In the genomic region with DNA sequence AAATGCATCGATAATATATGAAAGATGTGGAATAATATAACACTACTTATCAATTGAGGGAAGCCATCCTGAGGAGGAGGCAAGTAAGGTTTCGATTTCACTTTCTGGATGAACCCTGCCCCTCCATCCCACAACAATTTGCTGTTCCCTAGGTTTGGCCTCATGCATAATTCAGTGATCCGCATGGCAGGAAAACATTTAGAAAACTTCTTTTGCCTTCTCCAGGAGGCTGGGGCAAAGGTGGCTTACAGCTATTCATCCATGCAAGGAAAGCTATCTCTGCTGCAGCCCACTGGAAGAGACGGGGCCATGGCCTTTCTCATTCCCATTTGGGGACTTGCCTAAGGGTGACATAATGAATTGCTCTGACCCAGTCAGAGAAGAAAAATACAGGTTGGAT, we compare ENCODE assay signal across 16 cellular contexts.
DNase-seq lines count a peak whose midpoint lies in the region; TF ChIP-seq lines count a peak whose summit lies in the region.
"Had no signal": no experiment of that assay in that cellular context is flagged by ENCODE, and none has a peak within 500 bp of the region (broad histone marks: within the 10 kb centered on the region; RNA-seq: fewer than 3 reads in every experiment).

No MANE protein-coding gene starts in this region.

- peak overlapping the region; percentile 9 for H4K8ac ChIP-seq in trophoblast cell (ENCODE audit: low read depth, low read length)

- H3K4me3 ChIP-seq in trophoblast cell (ENCODE audit: low read depth, low read length): no peak overlapping the region
- H3K4me3 ChIP-seq: GM23248, HAP-1 had no signal

- peaks cover 0 to 2% of the 10 kb centered on the region in 2 experiments for H3K4me1 ChIP-seq in trophoblast cell (ENCODE audit: control insufficient read depth in 1 of 2, insufficient read depth in 2 of 2, low read length in 2 of 2)
- H3K4me1 ChIP-seq: Caco-2, HAP-1 had no signal

- no peak overlapping the region for H3K18ac ChIP-seq in trophoblast cell (ENCODE audit: low read length)

- H2BK120ac ChIP-seq in trophoblast cell (ENCODE audit: insufficient read depth, low read length, poor library complexity): no peak overlapping the region

- no peak overlapping the region for H2BK12ac ChIP-seq in trophoblast cell (ENCODE audit: low read length)

- H3K79me2 ChIP-seq in trophoblast cell (ENCODE audit: control insufficient read depth, insufficient read depth, low read length, poor library complexity): no peaks in the 10 kb centered on the region

- no peak overlapping the region for H3K14ac ChIP-seq in trophoblast cell (ENCODE audit: low read length)

- no peak overlapping the region for H3K4me2 ChIP-seq in trophoblast cell (ENCODE audit: low read length)

- no peak overlapping the region for H4K91ac ChIP-seq in trophoblast cell (ENCODE audit: low read depth, low read length)

- no peak overlapping the region for H4K12ac ChIP-seq in trophoblast cell (ENCODE audit: low read depth, low read length)

- H3K4ac ChIP-seq in trophoblast cell (ENCODE audit: low read depth, low read length): no peak overlapping the region

- DNase-seq in GM20000 (ENCODE audit: low spot score): peak; percentile 0
- DNase-seq in iPS-NIHi7 (ENCODE audit: extremely low spot score): peak; percentile 4
- DNase-seq in trophoblast cell: no peak
- no peak for DNase-seq in mucosa of gallbladder (ENCODE audit: low spot score)
- DNase-seq in stimulated activated CD4-positive, alpha-beta T cell treated with anti-CD3 and anti-CD28 coated beads, Interleukin-2, amount 100 ng/mL, for 24 hours: no peak
- DNase-seq in KG1 (lab: John Stamatoyannopoulos, UW): no peak
- DNase-seq: ACHN; AML-193; Caco-2; CD4-positive, alpha-beta T cell; DMS153; DMS79; GDM1; GM23248 had no signal

- WGBS in trophoblast cell (ENCODE audit: extremely low coverage, insufficient coverage, insufficient read length): no CpG with 5 or more reads among the region's 4 CpGs

- H3K27ac ChIP-seq in trophoblast cell (ENCODE audit: low read depth, low read length): no peak overlapping the region
- H3K27ac ChIP-seq: C4-2B, GM23248 had no signal

- no peaks in the 10 kb centered on the region for H3K9me3 ChIP-seq in trophoblast cell (ENCODE audit: insufficient read depth, low read depth, low read length)
- H3K9me3 ChIP-seq: Caco-2, HAP-1 had no signal

- no peak overlapping the region for H2AFZ ChIP-seq in trophoblast cell (ENCODE audit: insufficient read depth, low read length, poor library complexity)
- H2AFZ ChIP-seq: GM23248 had no signal

- no peak overlapping the region for H2BK5ac ChIP-seq in trophoblast cell (ENCODE audit: low read depth, low read length, poor library complexity)

- H3K27me3 ChIP-seq in trophoblast cell (ENCODE audit: insufficient read depth, low read length): no peaks in the 10 kb centered on the region

- H3K79me1 ChIP-seq in trophoblast cell (ENCODE audit: low read length): peaks cover 4% of the 10 kb centered on the region

- H2AK5ac ChIP-seq in trophoblast cell (ENCODE audit: low read length): no peak overlapping the region

- TF ChIP-seq CTCF in GM20000 (IDR thresholded peaks at IDR 0.05; ENCODE audit: extremely low read depth, missing control alignments): no peak

- no peaks in the 10 kb centered on the region for H3K36me3 ChIP-seq in trophoblast cell (ENCODE audit: control insufficient read depth in 1 of 2, insufficient read depth in 2 of 2, low read length in 2 of 2)
- H3K36me3 ChIP-seq: HAP-1 had no signal

- no peak overlapping the region for H3K9ac ChIP-seq in trophoblast cell (ENCODE audit: low read length)
- H3K9ac ChIP-seq: GM23248 had no signal

- no peak overlapping the region for H3K23ac ChIP-seq in trophoblast cell (ENCODE audit: low read length)

Comparison
In these comparisons a context has a peak if more than half of its experiments do, and no peak if none do; other contexts are left out.
1. DNase-seq: peak in GM20000 (single experiment) and iPS-NIHi7 (single experiment); none in trophoblast cell (0 of 2), mucosa of gallbladder (single experiment), stimulated activated CD4-positive, alpha-beta T cell treated with anti-CD3 and anti-CD28 coated beads, Interleukin-2, amount 100 ng/mL, for 24 hours (0 of 2) and KG1 (single experiment).